11 cellular contexts compared by ENCODE assay signal in genomic region chr4:70713453-70714026, GRCh38. TPM values are rescaled to one million over a fixed set of nuclear protein-coding genes. Genes with fewer than 3 reads are reported as not detected.
DNase-seq lines count a peak whose midpoint lies in the region; ATAC-seq lines count a peak whose summit lies in the region.
"Had no signal": no experiment of that assay in that cellular context is flagged by ENCODE, and none has a peak within 500 bp of the region (broad histone marks: within the 10 kb centered on the region; RNA-seq: fewer than 3 reads in every experiment).

No MANE protein-coding gene starts in this region.

- H3K27ac Mint-ChIP-seq in memory B cell (peak overlapping the region; percentile 58), immature natural killer cell (no peak overlapping the region)
- H3K27ac Mint-ChIP-seq: activated naive CD8-positive, alpha-beta T cell treated with anti-CD3 and anti-CD28 coated beads, Interleukin-2, amount 10 ng/mL, durations not matched to agents 7 days and 5 days had no signal

- H3K4me3 Mint-ChIP-seq in memory B cell (peak overlapping the region; percentile 48), immature natural killer cell (no peak overlapping the region)
- H3K4me3 Mint-ChIP-seq: activated naive CD8-positive, alpha-beta T cell treated with anti-CD3 and anti-CD28 coated beads, Interleukin-2, amount 10 ng/mL, durations not matched to agents 7 days and 5 days had no signal

- no peaks in the 10 kb centered on the region for H3K36me3 ChIP-seq in trophoblast cell (ENCODE audit: control insufficient read depth in 1 of 2, insufficient read depth in 2 of 2, low read length in 2 of 2)
- H3K36me3 ChIP-seq: heart right ventricle had no signal

- H2AK5ac ChIP-seq in trophoblast cell (ENCODE audit: low read length), result no peak overlapping the region

- H2BK5ac ChIP-seq in trophoblast cell (ENCODE audit: low read depth, low read length, poor library complexity), result no peak overlapping the region

- no peak overlapping the region for H3K4ac ChIP-seq in trophoblast cell (ENCODE audit: low read depth, low read length)

- no peak overlapping the region for H3K4me3 ChIP-seq in trophoblast cell (ENCODE audit: low read depth, low read length)
- H3K4me3 ChIP-seq: heart right ventricle had no signal

- H4K8ac ChIP-seq in trophoblast cell (ENCODE audit: low read depth, low read length), result no peak overlapping the region

- H3K4me1 ChIP-seq in trophoblast cell (ENCODE audit: control insufficient read depth in 1 of 2, insufficient read depth in 2 of 2, low read length in 2 of 2), result no peaks in the 10 kb centered on the region

- ATAC-seq in GM18870 (IDR thresholded peaks at IDR 0.05; ENCODE audit: unreplicated experiment) (peak; percentile 54), HG02678 (IDR thresholded peaks at IDR 0.05; ENCODE audit: unreplicated experiment) (peak; percentile 35), memory B cell (ENCODE audit: low read depth) (peak; percentile 90)

- H3K36me3 Mint-ChIP-seq in memory B cell (no peaks in the 10 kb centered on the region), immature natural killer cell (peaks cover 0 to 6% (median 0%) of the 10 kb centered on the region in 3 donors)

- peaks cover 47% of the 10 kb centered on the region for H3K4me1 Mint-ChIP-seq in memory B cell
- H3K4me1 Mint-ChIP-seq in immature natural killer cell, result peaks cover 0 to 8% of the 10 kb centered on the region in 2 donors

- H2BK120ac ChIP-seq in trophoblast cell (ENCODE audit: insufficient read depth, low read length, poor library complexity), result no peak overlapping the region

- H3K14ac ChIP-seq in trophoblast cell (ENCODE audit: low read length), result no peak overlapping the region

- no peaks in the 10 kb centered on the region for H3K9me3 Mint-ChIP-seq in memory B cell
- no peaks in the 10 kb centered on the region for H3K9me3 Mint-ChIP-seq in immature natural killer cell
- H3K9me3 Mint-ChIP-seq: activated naive CD8-positive, alpha-beta T cell treated with anti-CD3 and anti-CD28 coated beads, Interleukin-2, amount 10 ng/mL, durations not matched to agents 7 days and 5 days had no signal

- no peak overlapping the region for H3K27ac ChIP-seq in trophoblast cell (ENCODE audit: low read depth, low read length)

- no peak overlapping the region for H3K23ac ChIP-seq in trophoblast cell (ENCODE audit: low read length)

- no peak overlapping the region for H2AFZ ChIP-seq in trophoblast cell (ENCODE audit: insufficient read depth, low read length, poor library complexity)

- H3K79me2 ChIP-seq in trophoblast cell (ENCODE audit: control insufficient read depth, insufficient read depth, low read length, poor library complexity), result no peaks in the 10 kb centered on the region

- H4K12ac ChIP-seq in trophoblast cell (ENCODE audit: low read depth, low read length), result no peak overlapping the region

- no peaks in the 10 kb centered on the region for H3K27me3 Mint-ChIP-seq in memory B cell
- H3K27me3 Mint-ChIP-seq in immature natural killer cell (ENCODE audit: low read depth in 3 of 3), result peaks cover 0 to 3% (median 0%) of the 10 kb centered on the region in 3 donors
- H3K27me3 Mint-ChIP-seq: activated naive CD8-positive, alpha-beta T cell treated with anti-CD3 and anti-CD28 coated beads, Interleukin-2, amount 10 ng/mL, durations not matched to agents 7 days and 5 days had no signal

- DNase-seq in NOMO-1 treated with DMSO at 0.1 percent for 48 hours (lab: John Stamatoyannopoulos, UW; ENCODE audit: unreplicated experiment) (peak; percentile 79), memory B cell (ENCODE audit: low spot score in 2 of 2) (peak in 1 of 2 donors; percentile 34), trophoblast cell (no peak), immature natural killer cell (no peak)
- no peak for DNase-seq in stimulated activated CD4-positive, alpha-beta T cell treated with anti-CD3 and anti-CD28 coated beads, Interleukin-2, amount 100 ng/mL, for 24 hours
- no peak for DNase-seq in stimulated activated CD4-positive, alpha-beta T cell treated with anti-CD3 and anti-CD28 coated beads, Interleukin-4, amount 100 ng/mL, for 1 hour
- DNase-seq: activated naive CD8-positive, alpha-beta T cell treated with anti-CD3 and anti-CD28 coated beads, Interleukin-2, amount 10 ng/mL, durations not matched to agents 7 days and 5 days; heart right ventricle; NCI-H446 treated with DMSO at 0.1 percent for 48 hours had no signal

- whole genome bisulfite sequencing in trophoblast cell (ENCODE audit: extremely low coverage, insufficient coverage, insufficient read length), result no CpG with 5 or more reads among the region's 6 CpGs

- H3K79me1 ChIP-seq in trophoblast cell (ENCODE audit: low read length), result no peaks in the 10 kb centered on the region

- H3K9me3 ChIP-seq in trophoblast cell (ENCODE audit: insufficient read depth, low read depth, low read length), result no peaks in the 10 kb centered on the region
- H3K9me3 ChIP-seq: heart right ventricle had no signal

- no peaks in the 10 kb centered on the region for H3K27me3 ChIP-seq in trophoblast cell (ENCODE audit: insufficient read depth, low read length)
- H3K27me3 ChIP-seq: heart right ventricle had no signal

- no peak overlapping the region for H2BK12ac ChIP-seq in trophoblast cell (ENCODE audit: low read length)

- H4K91ac ChIP-seq in trophoblast cell (ENCODE audit: low read depth, low read length), result no peak overlapping the region

- no peak overlapping the region for H3K18ac ChIP-seq in trophoblast cell (ENCODE audit: low read length)

- H3K4me2 ChIP-seq in trophoblast cell (ENCODE audit: low read length), result no peak overlapping the region

- H3K9ac ChIP-seq in trophoblast cell (ENCODE audit: low read length), result no peak overlapping the region

RNA-seq across cellular contexts. Expression of gene RUFY3, which starts 8.2 kb away (rescaled TPM):
- polyA plus RNA-seq in trophoblast cell (2013), result 22.8 and 24.6 TPM in 2 replicates
- polyA plus RNA-seq in immature natural killer cell, result 10 to 100 TPM in 1 of 3 donors, 1 to 10 TPM in 2; 5.1 to 14.5 (median 8.6) TPM

RNA-seq across cellular contexts. Expression of gene UTP3, which starts 25.2 kb away (rescaled TPM):
- 26.5 and 27.7 TPM in 2 replicates for polyA plus RNA-seq in trophoblast cell (2013)
- 10 to 100 TPM in 1 of 3 donors, 1 to 10 TPM in 2; 6.2 to 17.6 (median 6.4) TPM for polyA plus RNA-seq in immature natural killer cell

RNA-seq across cellular contexts. Expression of gene JCHAIN, which starts 47.2 kb away (rescaled TPM):
- not detected in 2 replicates for polyA plus RNA-seq in trophoblast cell (2013)
- 1 to 10 TPM in 2 of 3 donors, under 1 TPM in 1; 0.76 to 3.3 (median 2.6) TPM for polyA plus RNA-seq in immature natural killer cell

Comparison
In these comparisons a context has a peak if more than half of its experiments do, and no peak if none do; other contexts are left out.
1. ATAC-seq: peak in every context shown above with its lines; median percentile 90 in memory B cell; 54 in GM18870; 35 in HG02678.